Comparison of ENCODE assay signal across 4 cellular contexts in genomic region chr6:56999748-57000147, GRCh38. TPM values are rescaled to one million over a fixed set of nuclear protein-coding genes. Genes with fewer than 3 reads are reported as not detected.
"Had no signal": no experiment of that assay in that cellular context is flagged by ENCODE, and none has a peak within 500 bp of the region (broad histone marks: within the 10 kb centered on the region; RNA-seq: fewer than 3 reads in every experiment).

No MANE protein-coding gene starts in this region.

RNA-seq across cellular contexts. Expression of gene BEND6, which starts 44.8 kb away (rescaled TPM):
- total RNA-seq: naive thymus-derived CD8-positive, alpha-beta T cell; natural killer cell; right lobe of liver; skeletal muscle tissue had no signal
